Comparison of ENCODE assay signal across 1 cellular context in genomic region chr9:91208837-91209236, GRCh38.
TF ChIP-seq lines count a peak whose summit lies in the region.

No MANE protein-coding gene starts in this region.

TF ChIP-seq in liver, 16 proteins besides CTCF, POLR2A, EP300 and RAD21 (continued from another document):
- TF ChIP-seq, protein P1, sequence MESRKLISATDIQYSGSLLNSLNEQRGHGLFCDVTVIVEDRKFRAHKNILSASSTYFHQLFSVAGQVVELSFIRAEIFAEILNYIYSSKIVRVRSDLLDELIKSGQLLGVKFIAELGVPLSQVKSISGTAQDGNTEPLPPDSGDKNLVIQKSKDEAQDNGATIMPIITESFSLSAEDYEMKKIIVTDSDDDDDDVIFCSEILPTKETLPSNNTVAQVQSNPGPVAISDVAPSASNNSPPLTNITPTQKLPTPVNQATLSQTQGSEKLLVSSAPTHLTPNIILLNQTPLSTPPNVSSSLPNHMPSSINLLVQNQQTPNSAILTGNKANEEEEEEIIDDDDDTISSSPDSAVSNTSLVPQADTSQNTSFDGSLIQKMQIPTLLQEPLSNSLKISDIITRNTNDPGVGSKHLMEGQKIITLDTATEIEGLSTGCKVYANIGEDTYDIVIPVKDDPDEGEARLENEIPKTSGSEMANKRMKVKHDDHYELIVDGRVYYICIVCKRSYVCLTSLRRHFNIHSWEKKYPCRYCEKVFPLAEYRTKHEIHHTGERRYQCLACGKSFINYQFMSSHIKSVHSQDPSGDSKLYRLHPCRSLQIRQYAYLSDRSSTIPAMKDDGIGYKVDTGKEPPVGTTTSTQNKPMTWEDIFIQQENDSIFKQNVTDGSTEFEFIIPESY (IDR thresholded peaks at IDR 0.05): no peak
TF ChIP-seq in liver: peak in this region for 0.
